1 cellular context compared by ENCODE assay signal in genomic region chrX:19673334-19674040, GRCh38.
TF ChIP-seq lines count a peak whose summit lies in the region.

No MANE protein-coding gene starts in this region.

TF ChIP-seq in HEK293, 187 proteins besides CTCF, POLR2A, EP300 and RAD21 (continued from another document):
- no peak for TF ChIP-seq ZBTB11 (tag by site-specific recombination; conservative IDR thresholded peaks at IDR 0.05; ENCODE audit: low read depth)
- peak; percentile 97 for TF ChIP-seq ZFP69B (tag by site-specific recombination; IDR thresholded peaks at IDR 0.05)
- no peak for TF ChIP-seq ZNF18 (tag by site-specific recombination; IDR thresholded peaks at IDR 0.05)
- TF ChIP-seq ZNF302 (tag by site-specific recombination; IDR thresholded peaks at IDR 0.05; ENCODE audit: low read depth): no peak
- TF ChIP-seq SCRT2 (tag by site-specific recombination; IDR thresholded peaks at IDR 0.05): no peak
- TF ChIP-seq HIC1 (tag by site-specific recombination; IDR thresholded peaks at IDR 0.05): 0 out of 2 replicates have a peak, but pooled peaks have one; percentile 15
- no peak for TF ChIP-seq ZNF121 (tag by site-specific recombination; IDR thresholded peaks at IDR 0.05)
- no peak for TF ChIP-seq TRIM28 (IDR thresholded peaks at IDR 0.05; ENCODE audit: borderline replicate concordance, low read length)
- no peak for TF ChIP-seq ZNF626 (tag by site-specific recombination; IDR thresholded peaks at IDR 0.05)
- peak; percentile 99 for TF ChIP-seq ZNF692 (tag by site-specific recombination; IDR thresholded peaks at IDR 0.05)
- TF ChIP-seq ZNF791 (tag by site-specific recombination; IDR thresholded peaks at IDR 0.05): no peak
- TF ChIP-seq ZNF48 (tag by site-specific recombination; IDR thresholded peaks at IDR 0.05): no peak
- no peak for TF ChIP-seq REST (tag by site-specific recombination; IDR thresholded peaks at IDR 0.05)
- TF ChIP-seq ZNF10 (tag by site-specific recombination; IDR thresholded peaks at IDR 0.05): peak; percentile 42; the same call in 1 of the 2 replicates
- TF ChIP-seq BCL11B (tag by site-specific recombination; IDR thresholded peaks at IDR 0.05; ENCODE audit: low read depth): no peak
- no peak for TF ChIP-seq GLI2 (tag by site-specific recombination; IDR thresholded peaks at IDR 0.05; ENCODE audit: borderline replicate concordance, low read depth)
- 0 out of 2 replicates have a peak, but pooled peaks have one; percentile 13 for TF ChIP-seq ZXDB (tag by site-specific recombination; IDR thresholded peaks at IDR 0.05)
- no peak for TF ChIP-seq TSHZ1 (tag by site-specific recombination; IDR thresholded peaks at IDR 0.05; ENCODE audit: borderline replicate concordance)
- TF ChIP-seq YY1 (tag by site-specific recombination; IDR thresholded peaks at IDR 0.05): no peak
